Comparison of ENCODE assay signal across 1 cellular context in the genomic region with DNA sequence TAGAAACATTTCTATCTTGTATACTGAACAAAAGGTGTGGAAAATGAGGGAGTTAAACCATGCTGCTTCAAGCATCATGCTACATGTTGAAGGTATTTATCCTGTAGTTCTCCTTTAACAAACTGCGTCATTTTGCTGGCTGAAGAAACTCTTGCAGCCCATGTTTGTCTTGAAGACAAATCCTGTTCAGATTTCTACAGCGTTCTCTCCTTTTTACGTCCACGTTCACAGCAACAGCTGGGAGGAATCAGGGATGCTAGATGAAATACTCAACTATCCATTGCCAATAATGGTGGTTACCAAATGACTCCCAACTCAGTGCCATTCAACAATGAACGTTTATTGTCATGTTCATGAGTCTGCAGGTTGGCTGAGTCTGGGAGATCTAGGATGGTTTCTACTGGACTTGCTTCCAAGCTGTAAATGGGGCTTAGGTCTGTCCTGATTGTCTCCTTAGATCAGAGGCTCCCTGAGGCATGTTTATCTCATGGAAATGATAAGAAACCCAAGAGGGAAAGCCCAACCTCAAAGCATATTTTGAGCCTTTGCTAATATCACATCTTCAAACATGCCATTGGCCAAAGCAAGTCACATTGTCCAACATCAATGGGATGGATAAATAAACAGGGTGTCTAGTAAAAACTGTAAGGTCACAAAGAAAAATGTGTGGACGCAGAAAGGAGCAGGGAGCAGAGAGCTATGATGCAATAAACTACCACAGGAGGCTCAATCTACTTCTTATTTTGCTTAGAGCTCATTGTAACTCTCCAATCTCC.
TF ChIP-seq lines count a peak whose summit lies in the region.

No MANE protein-coding gene starts in this region.

TF ChIP-seq in HepG2, 621 proteins besides CTCF, POLR2A, EP300 and RAD21 (continued from another document and continues in another):
- TF ChIP-seq ARID5B (CRISPR knock-in tag; IDR thresholded peaks at IDR 0.05) (peak; percentile 84), ZNF879 (CRISPR knock-in tag; IDR thresholded peaks at IDR 0.05) (no peak), AKAP8 (CRISPR knock-in tag; IDR thresholded peaks at IDR 0.05) (no peak), ERF (CRISPR knock-in tag; IDR thresholded peaks at IDR 0.05) (0 out of 2 replicates have a peak, but pooled peaks have one; percentile 47), ZNF816 (CRISPR knock-in tag; IDR thresholded peaks at IDR 0.05; ENCODE audit: borderline replicate concordance) (no peak), ZMYM4 (CRISPR knock-in tag; IDR thresholded peaks at IDR 0.05) (peak; percentile 69; the same call in 1 of the 2 replicates), NBN (conservative IDR thresholded peaks at IDR 0.05) (no peak), FOXA3 (CRISPR knock-in tag; IDR thresholded peaks at IDR 0.05) (peak; percentile 68), ZHX1 (CRISPR knock-in tag; IDR thresholded peaks at IDR 0.05; ENCODE audit: low read depth) (no peak), ZFY (CRISPR knock-in tag; IDR thresholded peaks at IDR 0.05) (no peak), ZNF605 (CRISPR knock-in tag; IDR thresholded peaks at IDR 0.05) (no peak), ZBTB21 (CRISPR knock-in tag; IDR thresholded peaks at IDR 0.05) (peak; percentile 85), RARG (CRISPR knock-in tag; IDR thresholded peaks at IDR 0.05; ENCODE audit: low read depth) (no peak), KLF13 (CRISPR knock-in tag; IDR thresholded peaks at IDR 0.05) (no peak), REXO4 (CRISPR knock-in tag; IDR thresholded peaks at IDR 0.05; ENCODE audit: borderline replicate concordance) (no peak), ZBTB33 (CRISPR knock-in tag; IDR thresholded peaks at IDR 0.05) (no peak), DNMT1 (CRISPR knock-in tag; IDR thresholded peaks at IDR 0.05) (no peak), ZBTB8A (CRISPR knock-in tag; IDR thresholded peaks at IDR 0.05; ENCODE audit: borderline replicate concordance, low read depth) (no peak), CAMTA2 (CRISPR knock-in tag; IDR thresholded peaks at IDR 0.05; ENCODE audit: borderline replicate concordance) (no peak), ZBTB34 (CRISPR knock-in tag; IDR thresholded peaks at IDR 0.05) (no peak), NFYB (CRISPR knock-in tag; IDR thresholded peaks at IDR 0.05) (0 out of 2 replicates have a peak, but pooled peaks have one; percentile 29), THAP11 (CRISPR knock-in tag; IDR thresholded peaks at IDR 0.05) (0 out of 2 replicates have a peak, but pooled peaks have one; percentile 21), RNF2 (conservative IDR thresholded peaks at IDR 0.05; ENCODE audit: low read depth) (no peak), PRDM10 (CRISPR knock-in tag; IDR thresholded peaks at IDR 0.05; ENCODE audit: low read depth) (0 out of 2 replicates have a peak, but pooled peaks have one; percentile 32), ZNF883 (CRISPR knock-in tag; IDR thresholded peaks at IDR 0.05; ENCODE audit: not compliant biosample characterization) (no peak)
- TF ChIP-seq, protein P1, sequence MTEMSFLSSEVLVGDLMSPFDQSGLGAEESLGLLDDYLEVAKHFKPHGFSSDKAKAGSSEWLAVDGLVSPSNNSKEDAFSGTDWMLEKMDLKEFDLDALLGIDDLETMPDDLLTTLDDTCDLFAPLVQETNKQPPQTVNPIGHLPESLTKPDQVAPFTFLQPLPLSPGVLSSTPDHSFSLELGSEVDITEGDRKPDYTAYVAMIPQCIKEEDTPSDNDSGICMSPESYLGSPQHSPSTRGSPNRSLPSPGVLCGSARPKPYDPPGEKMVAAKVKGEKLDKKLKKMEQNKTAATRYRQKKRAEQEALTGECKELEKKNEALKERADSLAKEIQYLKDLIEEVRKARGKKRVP (CRISPR knock-in tag; IDR thresholded peaks at IDR 0.05), result peak in 1 of 2 experiments; percentile 90; a peak in 2 of 4 replicates
- TF ChIP-seq, protein P2, sequence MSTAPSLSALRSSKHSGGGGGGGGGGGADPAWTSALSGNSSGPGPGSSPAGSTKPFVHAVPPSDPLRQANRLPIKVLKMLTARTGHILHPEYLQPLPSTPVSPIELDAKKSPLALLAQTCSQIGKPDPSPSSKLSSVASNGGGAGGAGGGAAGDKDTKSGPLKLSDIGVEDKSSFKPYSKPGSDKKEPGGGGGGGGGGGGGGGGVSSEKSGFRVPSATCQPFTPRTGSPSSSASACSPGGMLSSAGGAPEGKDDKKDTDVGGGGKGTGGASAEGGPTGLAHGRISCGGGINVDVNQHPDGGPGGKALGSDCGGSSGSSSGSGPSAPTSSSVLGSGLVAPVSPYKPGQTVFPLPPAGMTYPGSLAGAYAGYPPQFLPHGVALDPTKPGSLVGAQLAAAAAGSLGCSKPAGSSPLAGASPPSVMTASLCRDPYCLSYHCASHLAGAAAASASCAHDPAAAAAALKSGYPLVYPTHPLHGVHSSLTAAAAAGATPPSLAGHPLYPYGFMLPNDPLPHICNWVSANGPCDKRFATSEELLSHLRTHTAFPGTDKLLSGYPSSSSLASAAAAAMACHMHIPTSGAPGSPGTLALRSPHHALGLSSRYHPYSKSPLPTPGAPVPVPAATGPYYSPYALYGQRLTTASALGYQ (CRISPR knock-in tag; IDR thresholded peaks at IDR 0.05), result no peak
- TF ChIP-seq, protein P3, sequence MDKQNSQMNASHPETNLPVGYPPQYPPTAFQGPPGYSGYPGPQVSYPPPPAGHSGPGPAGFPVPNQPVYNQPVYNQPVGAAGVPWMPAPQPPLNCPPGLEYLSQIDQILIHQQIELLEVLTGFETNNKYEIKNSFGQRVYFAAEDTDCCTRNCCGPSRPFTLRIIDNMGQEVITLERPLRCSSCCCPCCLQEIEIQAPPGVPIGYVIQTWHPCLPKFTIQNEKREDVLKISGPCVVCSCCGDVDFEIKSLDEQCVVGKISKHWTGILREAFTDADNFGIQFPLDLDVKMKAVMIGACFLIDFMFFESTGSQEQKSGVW (CRISPR knock-in tag; IDR thresholded peaks at IDR 0.05; ENCODE audit: borderline replicate concordance), result no peak
- TF ChIP-seq, protein P4, sequence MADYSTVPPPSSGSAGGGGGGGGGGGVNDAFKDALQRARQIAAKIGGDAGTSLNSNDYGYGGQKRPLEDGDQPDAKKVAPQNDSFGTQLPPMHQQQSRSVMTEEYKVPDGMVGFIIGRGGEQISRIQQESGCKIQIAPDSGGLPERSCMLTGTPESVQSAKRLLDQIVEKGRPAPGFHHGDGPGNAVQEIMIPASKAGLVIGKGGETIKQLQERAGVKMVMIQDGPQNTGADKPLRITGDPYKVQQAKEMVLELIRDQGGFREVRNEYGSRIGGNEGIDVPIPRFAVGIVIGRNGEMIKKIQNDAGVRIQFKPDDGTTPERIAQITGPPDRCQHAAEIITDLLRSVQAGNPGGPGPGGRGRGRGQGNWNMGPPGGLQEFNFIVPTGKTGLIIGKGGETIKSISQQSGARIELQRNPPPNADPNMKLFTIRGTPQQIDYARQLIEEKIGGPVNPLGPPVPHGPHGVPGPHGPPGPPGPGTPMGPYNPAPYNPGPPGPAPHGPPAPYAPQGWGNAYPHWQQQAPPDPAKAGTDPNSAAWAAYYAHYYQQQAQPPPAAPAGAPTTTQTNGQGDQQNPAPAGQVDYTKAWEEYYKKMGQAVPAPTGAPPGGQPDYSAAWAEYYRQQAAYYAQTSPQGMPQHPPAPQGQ (CRISPR knock-in tag; IDR thresholded peaks at IDR 0.05; ENCODE audit: borderline replicate concordance), result no peak
- TF ChIP-seq, protein P5, sequence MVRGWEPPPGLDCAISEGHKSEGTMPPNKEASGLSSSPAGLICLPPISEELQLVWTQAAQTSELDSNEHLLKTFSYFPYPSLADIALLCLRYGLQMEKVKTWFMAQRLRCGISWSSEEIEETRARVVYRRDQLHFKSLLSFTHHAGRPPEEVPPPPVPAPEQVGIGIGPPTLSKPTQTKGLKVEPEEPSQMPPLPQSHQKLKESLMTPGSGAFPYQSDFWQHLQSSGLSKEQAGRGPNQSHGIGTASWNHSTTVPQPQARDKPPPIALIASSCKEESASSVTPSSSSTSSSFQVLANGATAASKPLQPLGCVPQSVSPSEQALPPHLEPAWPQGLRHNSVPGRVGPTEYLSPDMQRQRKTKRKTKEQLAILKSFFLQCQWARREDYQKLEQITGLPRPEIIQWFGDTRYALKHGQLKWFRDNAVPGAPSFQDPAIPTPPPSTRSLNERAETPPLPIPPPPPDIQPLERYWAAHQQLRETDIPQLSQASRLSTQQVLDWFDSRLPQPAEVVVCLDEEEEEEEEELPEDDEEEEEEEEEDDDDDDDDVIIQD (CRISPR knock-in tag; IDR thresholded peaks at IDR 0.05; ENCODE audit: low read depth), result peak; percentile 79; the same call in 1 of the 2 replicates
